Comparison of ENCODE assay signal across 8 cellular contexts in the genomic region with DNA sequence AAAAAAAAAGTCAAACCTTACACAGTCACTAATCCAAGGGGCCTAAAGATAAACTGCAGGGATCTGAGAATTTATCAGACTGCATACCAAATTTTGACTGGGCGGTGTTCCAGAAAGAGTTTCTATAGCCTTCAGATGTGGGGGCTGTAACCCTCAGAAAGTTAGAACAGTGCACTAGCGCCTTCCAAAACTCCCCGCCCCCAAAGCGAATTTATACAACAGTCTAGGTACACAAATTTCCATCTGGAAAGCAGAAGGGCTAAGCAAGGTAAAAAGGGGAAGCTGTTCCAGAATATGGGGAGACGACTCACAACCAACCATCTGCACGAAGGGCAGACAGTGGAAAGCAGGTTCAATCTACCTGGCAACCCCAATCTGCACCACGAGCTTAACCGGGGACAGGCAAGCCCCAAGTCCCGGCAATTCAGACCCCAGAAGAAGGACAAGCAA. TPM values are rescaled to one million over a fixed set of nuclear protein-coding genes. Genes with fewer than 3 reads are reported as not detected.
A peak's percentile ranks its signal among the peaks of the same experiment; 100 is the strongest.
DNase-seq lines count a peak whose midpoint lies in the region; ATAC-seq and TF ChIP-seq lines count a peak whose summit lies in the region.

No MANE protein-coding gene starts in this region.

- H3K36me3 ChIP-seq in SJSA1: 0 out of 2 replicates have a peak, but pooled peaks cover 3% of the 10 kb centered on the region

- ATAC-seq in HG02938 (IDR thresholded peaks at IDR 0.05; ENCODE audit: unreplicated experiment): peak; percentile 2
- ATAC-seq in effector memory CD8-positive, alpha-beta T cell (replicated peaks): peak; percentile 11
- peak; percentile 23 to 26 for ATAC-seq in naive thymus-derived CD8-positive, alpha-beta T cell
- ATAC-seq in GM18909 (IDR thresholded peaks at IDR 0.05; ENCODE audit: poor library complexity, unreplicated experiment): no peak

- H3K9me3 Mint-ChIP-seq in effector memory CD8-positive, alpha-beta T cell: no peaks in the 10 kb centered on the region
- H3K9me3 Mint-ChIP-seq in naive thymus-derived CD8-positive, alpha-beta T cell: no peaks in the 10 kb centered on the region

- peak overlapping the region; percentile 73 to 94 for H3K27ac Mint-ChIP-seq in effector memory CD8-positive, alpha-beta T cell
- peak overlapping the region; percentile 45 to 93 (median 90) for H3K27ac Mint-ChIP-seq in naive thymus-derived CD8-positive, alpha-beta T cell

- no peaks in the 10 kb centered on the region for H3K9me3 ChIP-seq in SJSA1 (replicated peaks)

- no peaks in the 10 kb centered on the region for H3K27me3 Mint-ChIP-seq in effector memory CD8-positive, alpha-beta T cell
- no peaks in the 10 kb centered on the region for H3K27me3 Mint-ChIP-seq in naive thymus-derived CD8-positive, alpha-beta T cell

- H3K27me3 ChIP-seq in SJSA1 (replicated peaks): no peaks in the 10 kb centered on the region

- no peak for TF ChIP-seq CTCF in GM10266 (IDR thresholded peaks at IDR 0.05; ENCODE audit: control insufficient read depth, insufficient read depth, low read depth, missing control alignments)

- POLR2A ChIA-PET in naive thymus-derived CD8-positive, alpha-beta T cell (lab: Charles Lee): interaction anchor here (0.6 to 5.4 kb wide), 7 partner anchors 11 to 209 kb away, joined by 3 to 53 read pairs (median 6); a partner anchor contains a TSS

- H3K4me3 Mint-ChIP-seq in effector memory CD8-positive, alpha-beta T cell: peak overlapping the region; percentile 85 to 94
- peak overlapping the region; percentile 89 to 99 (median 96) for H3K4me3 Mint-ChIP-seq in naive thymus-derived CD8-positive, alpha-beta T cell

- H3K27ac ChIP-seq in SJSA1: no peak overlapping the region

- peak; percentile 69 for DNase-seq in GM10266 (ENCODE audit: extremely low spot score)
- DNase-seq in SJSA1 (ENCODE audit: low read depth in 1 of 2, low spot score in 2 of 2): no peak
- peak in 2 of 3 experiments; percentile 10 to 29 for DNase-seq in effector memory CD8-positive, alpha-beta T cell
- DNase-seq in naive thymus-derived CD8-positive, alpha-beta T cell: peak in 6 of 10 donors; percentile 6 to 54 (median 38)
- DNase-seq in GOT3 (lab: John Stamatoyannopoulos, UW): no peak
- no peak for DNase-seq in UCSD-AML1 (lab: John Stamatoyannopoulos, UW; ENCODE audit: unreplicated experiment)

- peak overlapping the region; percentile 56 for H3K4me3 ChIP-seq in SJSA1

- H3K36me3 Mint-ChIP-seq in effector memory CD8-positive, alpha-beta T cell (ENCODE audit: insufficient read depth): peaks cover 24% of the 10 kb centered on the region
- peaks cover 0 to 28% (median 4%) of the 10 kb centered on the region in 3 donors for H3K36me3 Mint-ChIP-seq in naive thymus-derived CD8-positive, alpha-beta T cell

- peaks cover 19 to 38% of the 10 kb centered on the region in 2 donors for H3K4me1 Mint-ChIP-seq in effector memory CD8-positive, alpha-beta T cell (ENCODE audit: low read depth in 2 of 2)
- peaks cover 28 to 67% (median 63%) of the 10 kb centered on the region in 4 donors for H3K4me1 Mint-ChIP-seq in naive thymus-derived CD8-positive, alpha-beta T cell

- peaks cover 5% of the 10 kb centered on the region for H3K4me1 ChIP-seq in SJSA1 (replicated peaks)

RNA-seq across cellular contexts. Expression of a gene that starts 0.8 kb away (rescaled TPM):
- 1.7 and 3.2 TPM in 2 replicates for total RNA-seq in SJSA1 (2014; rRNA removed; shearing (Covaris generic))
- 10 to 100 TPM; 16.1 to 16.8 TPM for total RNA-seq in naive thymus-derived CD8-positive, alpha-beta T cell
- polyA plus RNA-seq in naive thymus-derived CD8-positive, alpha-beta T cell: 10 to 100 TPM in 2 of 3 donors, 1 to 10 TPM in 1; 7.0 to 11.8 (median 10.8) TPM

RNA-seq across cellular contexts. Expression of a gene that starts 58.6 kb away (rescaled TPM):
- not detected in 2 replicates for total RNA-seq in SJSA1 (2014; rRNA removed; shearing (Covaris generic))
- not detected for total RNA-seq in naive thymus-derived CD8-positive, alpha-beta T cell
- polyA plus RNA-seq in naive thymus-derived CD8-positive, alpha-beta T cell: under 1 TPM in 2 of 3 donors, not detected in 1; 0.06 TPM

Comparison
In these comparisons a context has a peak if more than half of its experiments do, and no peak if none do; other contexts are left out.
1. DNase-seq: peak in GM10266 (single experiment), effector memory CD8-positive, alpha-beta T cell (2 of 3) and naive thymus-derived CD8-positive, alpha-beta T cell (6 of 10); none in SJSA1 (0 of 2), GOT3 (single experiment) and UCSD-AML1 (single experiment).